ENCODE assay signal across 10 cellular contexts in the genomic region with DNA sequence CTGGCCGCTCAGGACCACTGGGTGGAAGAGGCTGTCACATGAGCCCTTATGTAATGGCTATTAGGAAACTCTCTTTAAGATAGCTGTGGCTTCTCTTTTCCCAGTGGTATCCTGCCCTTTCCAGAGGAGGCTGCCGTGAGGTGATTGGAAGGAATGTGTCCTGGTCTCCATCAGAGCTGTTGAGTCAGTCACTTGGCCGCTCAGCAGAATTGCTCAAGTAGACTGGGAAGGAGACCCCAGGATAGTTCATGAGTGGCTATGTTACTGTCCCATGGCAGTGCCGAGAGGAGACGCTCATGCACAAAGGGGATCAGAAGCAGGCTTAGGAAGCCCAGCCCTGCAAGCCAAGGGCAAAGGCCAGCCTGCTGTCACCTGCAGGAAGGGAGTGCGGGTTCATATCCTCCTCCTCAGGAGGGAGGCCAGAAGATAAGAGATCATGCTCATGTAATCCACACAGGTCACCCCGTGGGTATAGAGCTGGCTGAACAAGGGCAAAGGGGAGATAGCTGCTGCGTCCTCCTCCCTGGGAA.
DNase-seq lines count a peak whose midpoint lies in the region; ATAC-seq and TF ChIP-seq lines count a peak whose summit lies in the region.
"Had no signal": no experiment of that assay in that cellular context is flagged by ENCODE, and none has a peak within 500 bp of the region (broad histone marks: within the 10 kb centered on the region; RNA-seq: fewer than 3 reads in every experiment).

No MANE protein-coding gene starts in this region.

- TF ChIP-seq POLR2A in Peyer's patch (IDR thresholded peaks at IDR 0.05) = peak; percentile 30 to 58

- H3K9me3 ChIP-seq in Peyer's patch = no peaks in the 10 kb centered on the region

- TF ChIP-seq CTCF in Peyer's patch (IDR thresholded peaks at IDR 0.05) (no peak), omental fat pad (IDR thresholded peaks at IDR 0.05) (no peak)

- no peak overlapping the region for H3K4me3 ChIP-seq in Peyer's patch

- H3K27me3 ChIP-seq in Peyer's patch = no peaks in the 10 kb centered on the region

- no peaks in the 10 kb centered on the region for H3K36me3 ChIP-seq in Peyer's patch

- ATAC-seq in omental fat pad (ENCODE audit: low FRiP score) (peak; percentile 70), GM18873 (IDR thresholded peaks at IDR 0.05; ENCODE audit: low FRiP score, unreplicated experiment) (no peak), GM19023 (IDR thresholded peaks at IDR 0.05; ENCODE audit: unreplicated experiment) (no peak)

- peak; percentile 74 for DNase-seq in AG20443 (ENCODE audit: low spot score)
- peak in 2 of 3 donors; percentile 85 for DNase-seq in Peyer's patch
- peak; percentile 69 for DNase-seq in fibroblast of peridontal ligament (ENCODE audit: extremely low read depth)
- no peak for DNase-seq in omental fat pad (ENCODE audit: low spot score)
- no peak for DNase-seq in activated T-cell treated with anti-CD3 and anti-CD28 coated beads for 4 hours
- no peak for DNase-seq in 8988T
- DNase-seq: NCI-H524, T-helper 2 cell had no signal

- peaks cover 0 to 41% (median 2%) of the 10 kb centered on the region in 4 donors for H3K4me1 ChIP-seq in Peyer's patch

- H3K27ac ChIP-seq in Peyer's patch = peak overlapping the region in 3 of 4 donors; percentile 62 to 93 (median 85)

Comparison
In these comparisons a context has a peak if more than half of its experiments do, and no peak if none do; other contexts are left out.
1. DNase-seq: peak in AG20443 (single experiment), Peyer's patch (2 of 3) and fibroblast of peridontal ligament (single experiment); none in omental fat pad (single experiment), activated T-cell treated with anti-CD3 and anti-CD28 coated beads for 4 hours (single experiment) and 8988T (single experiment).